ENCODE assay signal across 9 cellular contexts in genomic region chr5:147276497-147276896, GRCh38.
"Had no signal": no experiment of that assay in that cellular context is flagged by ENCODE, and none has a peak within 500 bp of the region (broad histone marks: within the 10 kb centered on the region; RNA-seq: fewer than 3 reads in every experiment).

No MANE protein-coding gene starts in this region.

- H3K4me1 ChIP-seq: HAP-1 had no signal

- ATAC-seq: GM23338, HCT116 had no signal

- H3K4me3 ChIP-seq: GM23248, GM23338, HAP-1 had no signal

- H3K27ac Mint-ChIP-seq: GM23338, H9, HFFc6 had no signal

- H3K36me3 ChIP-seq: HAP-1 had no signal

- H3K9me3 Mint-ChIP-seq: HFFc6 had no signal

- H3K4me3 Mint-ChIP-seq: GM23338, H9, HFFc6 had no signal

- DNase-seq: GM23248, GOT3, H7, H9, HCEC 1CT, HFFc6 had no signal

- H3K27ac ChIP-seq: GM23248 had no signal

- H3K9me3 ChIP-seq: HAP-1 had no signal
